1 cellular context compared by ENCODE assay signal in genomic region chr9:133788819-133789733, GRCh38.
TF ChIP-seq lines count a peak whose summit lies in the region.

No MANE protein-coding gene starts in this region.

TF ChIP-seq in HepG2, 621 proteins besides CTCF, POLR2A, EP300 and RAD21 (continued from another document):
- TF ChIP-seq ARID5B (CRISPR knock-in tag; IDR thresholded peaks at IDR 0.05) (0 out of 2 replicates have a peak, but pooled peaks have one; percentile 40), ZSCAN9 (CRISPR knock-in tag; IDR thresholded peaks at IDR 0.05; ENCODE audit: borderline replicate concordance) (no peak), PLSCR1 (CRISPR knock-in tag; IDR thresholded peaks at IDR 0.05; ENCODE audit: borderline replicate concordance) (no peak), FOXP1 (IDR thresholded peaks at IDR 0.05) (no peak), FOXP1 (CRISPR knock-in tag; IDR thresholded peaks at IDR 0.05) (no peak), PAF1 (CRISPR knock-in tag; IDR thresholded peaks at IDR 0.05) (no peak), SNRNP70 (IDR thresholded peaks at IDR 0.05; ENCODE audit: low read depth, low read length) (no peak), MXI1 (IDR thresholded peaks at IDR 0.05; ENCODE audit: borderline replicate concordance, low read depth, low read length) (no peak), STAG1 (CRISPR knock-in tag; IDR thresholded peaks at IDR 0.05) (peak; percentile 72), ZKSCAN1 (IDR thresholded peaks at IDR 0.05; ENCODE audit: low read length) (peak; percentile 77), ZNF883 (CRISPR knock-in tag; IDR thresholded peaks at IDR 0.05; ENCODE audit: not compliant biosample characterization) (peak; percentile 42), CHD4 (IDR thresholded peaks at IDR 0.05; ENCODE audit: borderline replicate concordance, low read length) (no peak), MYC (CRISPR knock-in tag; IDR thresholded peaks at IDR 0.05; ENCODE audit: borderline replicate concordance) (no peak), PLRG1 (conservative IDR thresholded peaks at IDR 0.05) (no peak), ZNF710 (CRISPR knock-in tag; IDR thresholded peaks at IDR 0.05; ENCODE audit: borderline replicate concordance) (no peak), IRF2 (CRISPR knock-in tag; IDR thresholded peaks at IDR 0.05) (no peak), FOXA1 (IDR thresholded peaks at IDR 0.05) (no peak), FOXA1 (CRISPR knock-in tag; IDR thresholded peaks at IDR 0.05) (0 out of 2 replicates have a peak, but pooled peaks have one; percentile 39), TFDP1 (CRISPR knock-in tag; IDR thresholded peaks at IDR 0.05; ENCODE audit: borderline replicate concordance) (0 out of 2 replicates have a peak, but pooled peaks have one; percentile 20), ZNF33B (CRISPR knock-in tag; IDR thresholded peaks at IDR 0.05) (peak; percentile 31; the same call in 1 of the 2 replicates), ZNF614 (CRISPR knock-in tag; IDR thresholded peaks at IDR 0.05; ENCODE audit: borderline replicate concordance) (no peak)
- TF ChIP-seq, protein P1, sequence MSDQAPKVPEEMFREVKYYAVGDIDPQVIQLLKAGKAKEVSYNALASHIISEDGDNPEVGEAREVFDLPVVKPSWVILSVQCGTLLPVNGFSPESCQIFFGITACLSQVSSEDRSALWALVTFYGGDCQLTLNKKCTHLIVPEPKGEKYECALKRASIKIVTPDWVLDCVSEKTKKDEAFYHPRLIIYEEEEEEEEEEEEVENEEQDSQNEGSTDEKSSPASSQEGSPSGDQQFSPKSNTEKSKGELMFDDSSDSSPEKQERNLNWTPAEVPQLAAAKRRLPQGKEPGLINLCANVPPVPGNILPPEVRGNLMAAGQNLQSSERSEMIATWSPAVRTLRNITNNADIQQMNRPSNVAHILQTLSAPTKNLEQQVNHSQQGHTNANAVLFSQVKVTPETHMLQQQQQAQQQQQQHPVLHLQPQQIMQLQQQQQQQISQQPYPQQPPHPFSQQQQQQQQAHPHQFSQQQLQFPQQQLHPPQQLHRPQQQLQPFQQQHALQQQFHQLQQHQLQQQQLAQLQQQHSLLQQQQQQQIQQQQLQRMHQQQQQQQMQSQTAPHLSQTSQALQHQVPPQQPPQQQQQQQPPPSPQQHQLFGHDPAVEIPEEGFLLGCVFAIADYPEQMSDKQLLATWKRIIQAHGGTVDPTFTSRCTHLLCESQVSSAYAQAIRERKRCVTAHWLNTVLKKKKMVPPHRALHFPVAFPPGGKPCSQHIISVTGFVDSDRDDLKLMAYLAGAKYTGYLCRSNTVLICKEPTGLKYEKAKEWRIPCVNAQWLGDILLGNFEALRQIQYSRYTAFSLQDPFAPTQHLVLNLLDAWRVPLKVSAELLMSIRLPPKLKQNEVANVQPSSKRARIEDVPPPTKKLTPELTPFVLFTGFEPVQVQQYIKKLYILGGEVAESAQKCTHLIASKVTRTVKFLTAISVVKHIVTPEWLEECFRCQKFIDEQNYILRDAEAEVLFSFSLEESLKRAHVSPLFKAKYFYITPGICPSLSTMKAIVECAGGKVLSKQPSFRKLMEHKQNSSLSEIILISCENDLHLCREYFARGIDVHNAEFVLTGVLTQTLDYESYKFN (CRISPR knock-in tag; conservative IDR thresholded peaks at IDR 0.05): peak; percentile 73
- TF ChIP-seq, protein P2, sequence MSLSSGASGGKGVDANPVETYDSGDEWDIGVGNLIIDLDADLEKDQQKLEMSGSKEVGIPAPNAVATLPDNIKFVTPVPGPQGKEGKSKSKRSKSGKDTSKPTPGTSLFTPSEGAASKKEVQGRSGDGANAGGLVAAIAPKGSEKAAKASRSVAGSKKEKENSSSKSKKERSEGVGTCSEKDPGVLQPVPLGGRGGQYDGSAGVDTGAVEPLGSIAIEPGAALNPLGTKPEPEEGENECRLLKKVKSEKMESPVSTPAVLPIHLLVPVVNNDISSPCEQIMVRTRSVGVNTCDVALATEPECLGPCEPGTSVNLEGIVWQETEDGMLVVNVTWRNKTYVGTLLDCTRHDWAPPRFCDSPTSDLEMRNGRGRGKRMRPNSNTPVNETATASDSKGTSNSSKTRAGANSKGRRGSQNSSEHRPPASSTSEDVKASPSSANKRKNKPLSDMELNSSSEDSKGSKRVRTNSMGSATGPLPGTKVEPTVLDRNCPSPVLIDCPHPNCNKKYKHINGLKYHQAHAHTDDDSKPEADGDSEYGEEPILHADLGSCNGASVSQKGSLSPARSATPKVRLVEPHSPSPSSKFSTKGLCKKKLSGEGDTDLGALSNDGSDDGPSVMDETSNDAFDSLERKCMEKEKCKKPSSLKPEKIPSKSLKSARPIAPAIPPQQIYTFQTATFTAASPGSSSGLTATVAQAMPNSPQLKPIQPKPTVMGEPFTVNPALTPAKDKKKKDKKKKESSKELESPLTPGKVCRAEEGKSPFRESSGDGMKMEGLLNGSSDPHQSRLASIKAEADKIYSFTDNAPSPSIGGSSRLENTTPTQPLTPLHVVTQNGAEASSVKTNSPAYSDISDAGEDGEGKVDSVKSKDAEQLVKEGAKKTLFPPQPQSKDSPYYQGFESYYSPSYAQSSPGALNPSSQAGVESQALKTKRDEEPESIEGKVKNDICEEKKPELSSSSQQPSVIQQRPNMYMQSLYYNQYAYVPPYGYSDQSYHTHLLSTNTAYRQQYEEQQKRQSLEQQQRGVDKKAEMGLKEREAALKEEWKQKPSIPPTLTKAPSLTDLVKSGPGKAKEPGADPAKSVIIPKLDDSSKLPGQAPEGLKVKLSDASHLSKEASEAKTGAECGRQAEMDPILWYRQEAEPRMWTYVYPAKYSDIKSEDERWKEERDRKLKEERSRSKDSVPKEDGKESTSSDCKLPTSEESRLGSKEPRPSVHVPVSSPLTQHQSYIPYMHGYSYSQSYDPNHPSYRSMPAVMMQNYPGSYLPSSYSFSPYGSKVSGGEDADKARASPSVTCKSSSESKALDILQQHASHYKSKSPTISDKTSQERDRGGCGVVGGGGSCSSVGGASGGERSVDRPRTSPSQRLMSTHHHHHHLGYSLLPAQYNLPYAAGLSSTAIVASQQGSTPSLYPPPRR (CRISPR knock-in tag; IDR thresholded peaks at IDR 0.05; ENCODE audit: borderline replicate concordance): peak; percentile 57; the same call in 1 of the 2 replicates
- TF ChIP-seq, protein P3, sequence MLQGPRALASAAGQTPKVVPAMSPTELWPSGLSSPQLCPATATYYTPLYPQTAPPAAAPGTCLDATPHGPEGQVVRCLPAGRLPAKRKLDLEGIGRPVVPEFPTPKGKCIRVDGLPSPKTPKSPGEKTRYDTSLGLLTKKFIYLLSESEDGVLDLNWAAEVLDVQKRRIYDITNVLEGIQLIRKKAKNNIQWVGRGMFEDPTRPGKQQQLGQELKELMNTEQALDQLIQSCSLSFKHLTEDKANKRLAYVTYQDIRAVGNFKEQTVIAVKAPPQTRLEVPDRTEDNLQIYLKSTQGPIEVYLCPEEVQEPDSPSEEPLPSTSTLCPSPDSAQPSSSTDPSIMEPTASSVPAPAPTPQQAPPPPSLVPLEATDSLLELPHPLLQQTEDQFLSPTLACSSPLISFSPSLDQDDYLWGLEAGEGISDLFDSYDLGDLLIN (CRISPR knock-in tag; IDR thresholded peaks at IDR 0.05; ENCODE audit: borderline replicate concordance): no peak
- TF ChIP-seq, protein P4, sequence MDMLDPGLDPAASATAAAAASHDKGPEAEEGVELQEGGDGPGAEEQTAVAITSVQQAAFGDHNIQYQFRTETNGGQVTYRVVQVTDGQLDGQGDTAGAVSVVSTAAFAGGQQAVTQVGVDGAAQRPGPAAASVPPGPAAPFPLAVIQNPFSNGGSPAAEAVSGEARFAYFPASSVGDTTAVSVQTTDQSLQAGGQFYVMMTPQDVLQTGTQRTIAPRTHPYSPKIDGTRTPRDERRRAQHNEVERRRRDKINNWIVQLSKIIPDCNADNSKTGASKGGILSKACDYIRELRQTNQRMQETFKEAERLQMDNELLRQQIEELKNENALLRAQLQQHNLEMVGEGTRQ (IDR thresholded peaks at IDR 0.05; ENCODE audit: low read depth, low read length): no peak
- TF ChIP-seq, protein P4 (CRISPR knock-in tag; IDR thresholded peaks at IDR 0.05; ENCODE audit: borderline replicate concordance): no peak
